In the genomic region with DNA sequence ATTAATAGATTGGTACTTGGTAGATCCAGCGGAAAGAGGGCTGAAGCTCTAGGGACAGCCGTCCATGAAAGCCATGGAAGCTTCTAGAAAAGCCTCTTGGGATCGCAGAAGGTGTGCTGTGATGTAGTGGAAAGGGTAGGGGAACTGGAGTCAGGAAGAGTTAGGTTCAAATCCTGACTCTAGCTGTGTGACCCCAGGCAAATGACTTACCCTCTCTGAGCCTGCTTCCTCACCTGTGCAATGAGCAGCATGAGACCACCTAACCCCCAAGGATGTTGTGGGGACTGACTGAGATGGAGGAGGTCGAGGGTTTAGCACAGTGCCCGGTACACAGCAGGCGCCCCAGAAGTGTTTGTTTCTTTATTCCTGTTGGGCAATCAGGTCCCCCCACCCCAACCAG, we compare ENCODE assay signal across 12 cellular contexts. TPM values are rescaled to one million over a fixed set of nuclear protein-coding genes. Genes with fewer than 3 reads are reported as not detected.
DNase-seq lines count a peak whose midpoint lies in the region; ATAC-seq and TF ChIP-seq lines count a peak whose summit lies in the region.
"Had no signal": no experiment of that assay in that cellular context is flagged by ENCODE, and none has a peak within 500 bp of the region (broad histone marks: within the 10 kb centered on the region; RNA-seq: fewer than 3 reads in every experiment).

No MANE protein-coding gene starts in this region.

- CTCF ChIA-PET in activated CD4-positive, alpha-beta T cell treated with anti-CD3 and anti-CD28 coated beads, Interleukin-2, amount 10 ng/mL, durations not matched to agents 7 days and 5 days (lab: Charles Lee), result interaction anchor here (1.0 to 4.5 kb wide), 9 partner anchors 10 to 97 kb away, joined by 3 to 40 read pairs (median 5); a partner anchor contains a TSS

- intact Hi-C loops in spleen (cut with DNase I; ENCODE audit: low total_unique reads), result no loop called here
- intact Hi-C loops in body of pancreas (cut with DNase I), result no loop called here

- peaks cover 25% of the 10 kb centered on the region for H3K36me3 ChIP-seq in OCI-LY1 (ENCODE audit: insufficient read depth, low read length)
- peaks cover 0 to 70% (median 34%) of the 10 kb centered on the region in 6 donors for H3K36me3 ChIP-seq in spleen
- H3K36me3 ChIP-seq in body of pancreas (replicated peaks in 1 of 2; ENCODE audit: insufficient read depth in 1 of 2, low read depth in 2 of 2), result no peaks in the 10 kb centered on the region

- ATAC-seq in GM21447 (IDR thresholded peaks at IDR 0.05; ENCODE audit: unreplicated experiment), result no peak
- no peak for ATAC-seq in body of pancreas
- ATAC-seq: left colon had no signal

- no peak for TF ChIP-seq POLR2A in spleen (IDR thresholded peaks at IDR 0.05)
- no peak for TF ChIP-seq POLR2A in body of pancreas (IDR thresholded peaks at IDR 0.05)

- POLR2A ChIA-PET in activated CD4-positive, alpha-beta T cell treated with anti-CD3 and anti-CD28 coated beads, Interleukin-2, amount 10 ng/mL, durations not matched to agents 7 days and 5 days (lab: Charles Lee), result no interaction called here

- H3K9me3 Mint-ChIP-seq in activated CD4-positive, alpha-beta T cell treated with anti-CD3 and anti-CD28 coated beads, Interleukin-2, amount 10 ng/mL, durations not matched to agents 7 days and 5 days, result no peaks in the 10 kb centered on the region
- peaks cover 0 to 3% (median 0%) of the 10 kb centered on the region in 5 experiments for H3K9me3 Mint-ChIP-seq in brain

- TF ChIP-seq CTCF in OCI-LY1 (IDR thresholded peaks at IDR 0.05; ENCODE audit: low read length) (no peak), brain (conservative IDR thresholded peaks at IDR 0.05) (no peak), spleen (IDR thresholded peaks at IDR 0.05 in 8 of 11, conservative IDR thresholded peaks at IDR 0.05 in 3 of 11) (no peak), body of pancreas (IDR thresholded peaks at IDR 0.05) (no peak)

- H3K4me3 Mint-ChIP-seq in activated CD4-positive, alpha-beta T cell treated with anti-CD3 and anti-CD28 coated beads, Interleukin-2, amount 10 ng/mL, durations not matched to agents 7 days and 5 days, result peak overlapping the region; percentile 96
- peak overlapping the region; percentile 16 to 72 (median 54) for H3K4me3 Mint-ChIP-seq in brain

- H3K4me3 ChIP-seq in OCI-LY1 (ENCODE audit: low read depth, low read length, poor library complexity, severe bottlenecking) (peak overlapping the region; percentile 78), spleen (peak overlapping the region in 2 of 8 donors; percentile 77 to 86), body of pancreas (no peak overlapping the region)

- no peaks in the 10 kb centered on the region for H3K79me2 ChIP-seq in OCI-LY1 (ENCODE audit: insufficient read depth, low read length)

- peaks cover 51% of the 10 kb centered on the region for H3K4me1 Mint-ChIP-seq in activated CD4-positive, alpha-beta T cell treated with anti-CD3 and anti-CD28 coated beads, Interleukin-2, amount 10 ng/mL, durations not matched to agents 7 days and 5 days
- H3K4me1 Mint-ChIP-seq in brain, result peaks cover 24% of the 10 kb centered on the region

- H3K27me3 Mint-ChIP-seq in activated CD4-positive, alpha-beta T cell treated with anti-CD3 and anti-CD28 coated beads, Interleukin-2, amount 10 ng/mL, durations not matched to agents 7 days and 5 days, result no peaks in the 10 kb centered on the region
- H3K27me3 Mint-ChIP-seq in brain, result peaks cover 7% of the 10 kb centered on the region

- DNase-seq in activated CD4-positive, alpha-beta T cell treated with anti-CD3 and anti-CD28 coated beads, Interleukin-2, amount 10 ng/mL, durations not matched to agents 7 days and 5 days, result no peak
- DNase-seq in activated CD4-positive, alpha-beta T cell treated with anti-CD3 and anti-CD28 coated beads for 1 hour, result no peak
- DNase-seq in spleen, result no peak
- DNase-seq in NCI-H748 treated with DMSO at 0.1 percent for 48 hours (lab: John Stamatoyannopoulos, UW), result no peak
- DNase-seq in body of pancreas, result no peak
- DNase-seq: activated CD8-positive, alpha-beta memory T cell treated with anti-CD3 and anti-CD28 coated beads, Interleukin-2, amount 50 U/mL, for 4 hours; left colon; NCI-H1092 treated with DMSO at 0.1 percent for 48 hours; NCI-H345 had no signal

- H3K9me3 ChIP-seq in OCI-LY1 (ENCODE audit: low read length) (no peaks in the 10 kb centered on the region), spleen (no peaks in the 10 kb centered on the region), body of pancreas (no peaks in the 10 kb centered on the region)

- peaks cover 40% of the 10 kb centered on the region for H3K4me1 ChIP-seq in OCI-LY1 (ENCODE audit: insufficient read depth, low read length, severe bottlenecking)
- peaks cover 16 to 91% (median 57%) of the 10 kb centered on the region in 6 donors for H3K4me1 ChIP-seq in spleen
- peaks cover 22% of the 10 kb centered on the region for H3K4me1 ChIP-seq in body of pancreas

- no peaks in the 10 kb centered on the region for H4K20me1 ChIP-seq in OCI-LY1 (ENCODE audit: insufficient read depth, low read length)

- peaks cover 47% of the 10 kb centered on the region for H3K36me3 Mint-ChIP-seq in activated CD4-positive, alpha-beta T cell treated with anti-CD3 and anti-CD28 coated beads, Interleukin-2, amount 10 ng/mL, durations not matched to agents 7 days and 5 days (ENCODE audit: low read depth)
- H3K36me3 Mint-ChIP-seq in brain, result no peaks in the 10 kb centered on the region

- WGBS in spleen, 5 donors, result 80 to 90% (median 86%) methylated on average over 6 of the region's 6 CpGs
- 84 to 92% methylated on average over 5 to 6 of the region's 6 CpGs for WGBS in body of pancreas, 2 donors

- peak overlapping the region; percentile 69 for H3K27ac Mint-ChIP-seq in activated CD4-positive, alpha-beta T cell treated with anti-CD3 and anti-CD28 coated beads, Interleukin-2, amount 10 ng/mL, durations not matched to agents 7 days and 5 days
- peak overlapping the region; percentile 24 to 66 (median 32) for H3K27ac Mint-ChIP-seq in brain

- peak overlapping the region; percentile 17; the same call in 1 of the 2 replicates for H3K9ac ChIP-seq in OCI-LY1 (ENCODE audit: low read length)

- no peaks in the 10 kb centered on the region for H3K27me3 ChIP-seq in OCI-LY1 (ENCODE audit: insufficient read depth, low read length)
- no peaks in the 10 kb centered on the region for H3K27me3 ChIP-seq in spleen (replicated peaks in 1 of 7)
- no peaks in the 10 kb centered on the region for H3K27me3 ChIP-seq in body of pancreas

- H3K4me2 ChIP-seq in OCI-LY1 (ENCODE audit: low read length), result peak overlapping the region; percentile 94

- H3K27ac ChIP-seq in OCI-LY1 (ENCODE audit: low read depth, low read length, poor library complexity, severe bottlenecking) (peak overlapping the region; percentile 73), spleen (peak overlapping the region in 6 of 8 donors; percentile 26 to 99 (median 97)), body of pancreas (no peak overlapping the region)

- H2AFZ ChIP-seq in OCI-LY1 (ENCODE audit: low read length), result no peak overlapping the region

- H3F3A ChIP-seq in OCI-LY1 (ENCODE audit: insufficient read depth, low read length), result no peaks in the 10 kb centered on the region; the same call in 1 of the 2 replicates

- no peaks in the 10 kb centered on the region for H3K9me2 ChIP-seq in OCI-LY1 (ENCODE audit: low read depth, low read length)

RNA-seq across cellular contexts. Expression of a gene that starts 2.2 kb away (rescaled TPM):
- 100 to 1,000 TPM; 137 to 144 TPM for total RNA-seq in activated CD4-positive, alpha-beta T cell treated with anti-CD3 and anti-CD28 coated beads, Interleukin-2, amount 10 ng/mL, durations not matched to agents 7 days and 5 days
- polyA plus RNA-seq in brain (ENCODE audit: insufficient read depth, low read depth, low replicate concordance) (23.3 TPM), spleen (100 to 1,000 TPM in 1 of 3 donors, 10 to 100 TPM in 2; 51.0 to 116 (median 78.6) TPM)
- total RNA-seq in spleen (100 to 1,000 TPM in 5 of 7 donors, 10 to 100 TPM in 2; 46.7 to 159 (median 116) TPM), body of pancreas (10 to 100 TPM; 31.4 to 69.9 TPM)

RNA-seq across cellular contexts. Expression of a gene that starts 2.7 kb away (rescaled TPM):
- total RNA-seq in activated CD4-positive, alpha-beta T cell treated with anti-CD3 and anti-CD28 coated beads, Interleukin-2, amount 10 ng/mL, durations not matched to agents 7 days and 5 days, result 1 to 10 TPM; 1.0 to 1.3 TPM
- 24.3 TPM for polyA plus RNA-seq in brain (ENCODE audit: insufficient read depth, low read depth, low replicate concordance)
- total RNA-seq in spleen, result 1 to 10 TPM; 4.3 to 8.8 (median 5.6) TPM
- polyA plus RNA-seq in spleen, result 10 to 100 TPM in 1 of 3 donors, 1 to 10 TPM in 2; 4.2 to 15.0 (median 6.1) TPM
- total RNA-seq in body of pancreas, result 1 to 10 TPM; 1.8 to 4.0 TPM

RNA-seq across cellular contexts. Expression of a gene that starts 8.7 kb away (rescaled TPM):
- 100 to 1,000 TPM; 270 to 299 TPM for total RNA-seq in activated CD4-positive, alpha-beta T cell treated with anti-CD3 and anti-CD28 coated beads, Interleukin-2, amount 10 ng/mL, durations not matched to agents 7 days and 5 days
- polyA plus RNA-seq in brain (ENCODE audit: insufficient read depth, low read depth, low replicate concordance) (111 TPM), spleen (10 to 100 TPM; 55.3 to 94.6 (median 58.5) TPM)
- total RNA-seq in spleen (100 to 1,000 TPM; 102 to 154 (median 114) TPM), body of pancreas (10 to 100 TPM; 26.2 to 29.3 TPM)

RNA-seq across cellular contexts. Expression of a gene that starts 11.4 kb away (rescaled TPM):
- 10 to 100 TPM; 63.4 to 71.1 TPM for total RNA-seq in activated CD4-positive, alpha-beta T cell treated with anti-CD3 and anti-CD28 coated beads, Interleukin-2, amount 10 ng/mL, durations not matched to agents 7 days and 5 days
- polyA plus RNA-seq in brain (ENCODE audit: insufficient read depth, low read depth, low replicate concordance) (65.0 TPM), spleen (10 to 100 TPM; 41.9 to 65.7 (median 63.1) TPM)
- total RNA-seq in spleen (10 to 100 TPM; 25.2 to 43.7 (median 37.1) TPM), body of pancreas (10 to 100 TPM; 17.1 to 63.0 TPM)

RNA-seq across cellular contexts. Expression of a gene that starts 19.1 kb away (rescaled TPM):
- 10 to 100 TPM; 24.1 to 26.0 TPM for total RNA-seq in activated CD4-positive, alpha-beta T cell treated with anti-CD3 and anti-CD28 coated beads, Interleukin-2, amount 10 ng/mL, durations not matched to agents 7 days and 5 days
- polyA plus RNA-seq in brain (ENCODE audit: insufficient read depth, low read depth, low replicate concordance) (28.4 TPM), spleen (10 to 100 TPM; 14.5 to 24.1 (median 16.1) TPM)
- total RNA-seq in spleen (10 to 100 TPM; 14.4 to 30.9 (median 20.1) TPM), body of pancreas (10 to 100 TPM; 10.1 to 11.2 TPM)

Comparison
In these comparisons a context has a peak if more than half of its experiments do, and no peak if none do; other contexts are left out.
1. H3K27ac ChIP-seq: peak in OCI-LY1 (single experiment) and spleen (6 of 8); none in body of pancreas (0 of 4).